ENCODE assay signal across 16 cellular contexts in the genomic region with DNA sequence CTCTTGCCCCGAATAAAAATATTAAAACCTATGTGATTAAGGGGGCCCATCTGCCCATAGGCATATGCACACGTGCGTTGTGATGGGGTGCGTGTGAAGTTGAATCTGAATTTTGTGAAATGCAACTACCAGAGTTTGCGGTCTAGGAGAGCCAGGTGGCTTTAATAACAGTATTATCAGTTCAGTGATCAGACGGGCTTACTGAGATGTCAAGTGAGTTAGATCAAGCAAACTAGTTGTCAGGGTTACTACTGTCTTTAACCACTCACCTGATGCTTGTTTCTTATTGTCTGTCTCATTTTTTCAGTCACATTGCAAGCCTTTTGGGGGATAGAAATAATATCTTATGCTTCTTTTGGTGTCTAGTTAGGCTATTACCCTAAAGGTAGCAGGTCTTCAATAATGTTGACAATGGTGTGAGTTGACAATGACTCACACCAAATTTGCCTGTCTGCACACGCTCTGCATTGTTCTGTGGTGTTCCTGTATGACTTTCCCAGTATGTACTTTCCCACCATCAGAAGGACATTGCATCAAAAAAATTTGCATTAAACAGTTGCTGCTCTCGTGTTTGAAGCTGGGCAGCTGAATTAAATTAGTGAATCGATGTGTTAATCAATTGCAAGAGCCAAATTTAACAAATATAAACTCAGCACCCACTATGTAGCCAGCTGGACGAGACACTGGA.
DNase-seq lines count a peak whose midpoint lies in the region; ATAC-seq, FAIRE-seq and TF ChIP-seq lines count a peak whose summit lies in the region.
"Had no signal": no experiment of that assay in that cellular context is flagged by ENCODE, and none has a peak within 500 bp of the region (broad histone marks: within the 10 kb centered on the region; RNA-seq: fewer than 3 reads in every experiment).

No MANE protein-coding gene starts in this region.

- H3K36me3 ChIP-seq in small intestine (ENCODE audit: control insufficient read depth in 2 of 2, insufficient read depth in 2 of 2, low read length in 2 of 2) = no peaks in the 10 kb centered on the region
- H3K36me3 ChIP-seq: neutrophil, stomach had no signal

- H3K9me3 ChIP-seq in small intestine (ENCODE audit: control insufficient read depth, low read depth) = no peaks in the 10 kb centered on the region
- H3K9me3 ChIP-seq: neutrophil, stomach had no signal

- H3K27me3 ChIP-seq in small intestine (ENCODE audit: control insufficient read depth in 2 of 2, insufficient read depth in 2 of 2, low read length in 2 of 2) = no peaks in the 10 kb centered on the region
- H3K27me3 ChIP-seq: neutrophil, stomach had no signal

- no peak overlapping the region for H3K4me3 ChIP-seq in epithelial cell of esophagus (ENCODE audit: low read length)
- H3K4me3 ChIP-seq in small intestine (ENCODE audit: low read depth in 1 of 2, low read length in 2 of 2) = no peak overlapping the region
- H3K4me3 ChIP-seq: K562, stomach had no signal

- no peaks in the 10 kb centered on the region for H3K9me3 Mint-ChIP-seq in stimulated activated memory B cell treated with anti-CD40 and anti-IgM and Interleukin-4, amounts not matched to agents 10 μg/mL and 1 μg/mL and 100 μg/mL, for 72 hours
- H3K9me3 Mint-ChIP-seq: activated T-cell treated with anti-CD3 and anti-CD28 coated beads, Interleukin-2, amount 50 U/mL, for 24 hours had no signal

- peak; percentile 18 to 38 for DNase-seq in NCI-H526 (lab: John Stamatoyannopoulos, UW)
- no peak for DNase-seq in NCI-H526 treated with DMSO at 0.1 percent for 48 hours (lab: John Stamatoyannopoulos, UW)
- peak; percentile 52 for DNase-seq in NCI-H146 treated with DMSO at 0.1 percent for 48 hours (lab: John Stamatoyannopoulos, UW; ENCODE audit: unreplicated experiment)
- DNase-seq in epithelial cell of esophagus (ENCODE audit: low read depth) = peak; percentile 98
- DNase-seq in small intestine = no peak
- no peak for DNase-seq in activated gamma-delta T cell (lab: John Stamatoyannopoulos, UW)
- no peak for DNase-seq in substantia nigra (lab: John Stamatoyannopoulos, UW)
- DNase-seq: 8988T; activated T-cell treated with anti-CD3 and anti-CD28 coated beads, Interleukin-2, amount 50 U/mL, for 24 hours; NCI-H2171 treated with DMSO at 0.1 percent for 48 hours; RPMI8226; stimulated activated CD4-positive, alpha-beta T cell treated with anti-CD3 and anti-CD28 coated beads, Interleukin-4, amount 100 ng/mL, for 1 hour; stomach had no signal

- no peak for FAIRE-seq in small intestine (lab: Jason Lieb, UNC)
- FAIRE-seq: K562 had no signal

- H3K4me3 Mint-ChIP-seq in stimulated activated memory B cell treated with anti-CD40 and anti-IgM and Interleukin-4, amounts not matched to agents 10 μg/mL and 1 μg/mL and 100 μg/mL, for 72 hours = no peak overlapping the region
- H3K4me3 Mint-ChIP-seq: activated T-cell treated with anti-CD3 and anti-CD28 coated beads, Interleukin-2, amount 50 U/mL, for 24 hours had no signal

- no peak overlapping the region for H3K27ac ChIP-seq in small intestine (ENCODE audit: low read depth in 1 of 2, low read length in 1 of 2)
- H3K27ac ChIP-seq in substantia nigra (ENCODE audit: low read depth, low read length, poor library complexity, severe bottlenecking) = no peak overlapping the region
- H3K27ac ChIP-seq: neutrophil had no signal

- H3K4me1 Mint-ChIP-seq in stimulated activated memory B cell treated with anti-CD40 and anti-IgM and Interleukin-4, amounts not matched to agents 10 μg/mL and 1 μg/mL and 100 μg/mL, for 72 hours = peaks cover 71% of the 10 kb centered on the region

- peaks cover 6 to 7% of the 10 kb centered on the region in 2 donors for H3K4me1 ChIP-seq in small intestine (ENCODE audit: control insufficient read depth in 2 of 2, insufficient read depth in 1 of 2, low read depth in 1 of 2, low read length in 1 of 2)

- H3K27me3 Mint-ChIP-seq in stimulated activated memory B cell treated with anti-CD40 and anti-IgM and Interleukin-4, amounts not matched to agents 10 μg/mL and 1 μg/mL and 100 μg/mL, for 72 hours = no peaks in the 10 kb centered on the region

- no peak for ATAC-seq in stimulated activated memory B cell treated with anti-CD40 and anti-IgM and Interleukin-4, amounts not matched to agents 10 μg/mL and 1 μg/mL and 100 μg/mL, for 72 hours
- ATAC-seq: K562 had no signal

- peak overlapping the region; percentile 60 for H3K27ac Mint-ChIP-seq in stimulated activated memory B cell treated with anti-CD40 and anti-IgM and Interleukin-4, amounts not matched to agents 10 μg/mL and 1 μg/mL and 100 μg/mL, for 72 hours
- H3K27ac Mint-ChIP-seq: activated T-cell treated with anti-CD3 and anti-CD28 coated beads, Interleukin-2, amount 50 U/mL, for 24 hours had no signal

- 78 to 86% (median 83%) methylated on average over 10 of the region's 10 CpGs for WGBS in small intestine, 3 donors

- H3K36me3 Mint-ChIP-seq in stimulated activated memory B cell treated with anti-CD40 and anti-IgM and Interleukin-4, amounts not matched to agents 10 μg/mL and 1 μg/mL and 100 μg/mL, for 72 hours = no peaks in the 10 kb centered on the region

- TF ChIP-seq CTCF in epithelial cell of esophagus (IDR thresholded peaks at IDR 0.05; ENCODE audit: insufficient read depth, low read depth, low read length, missing control alignments) = no peak

Comparison
In these comparisons a context has a peak if more than half of its experiments do, and no peak if none do; other contexts are left out.
1. DNase-seq: peak in NCI-H526 (2 of 2), NCI-H146 treated with DMSO at 0.1 percent for 48 hours (single experiment) and epithelial cell of esophagus (single experiment); none in NCI-H526 treated with DMSO at 0.1 percent for 48 hours (single experiment), small intestine (single experiment), activated gamma-delta T cell (single experiment) and substantia nigra (0 of 49).